17 cellular contexts compared by ENCODE assay signal in the genomic region with DNA sequence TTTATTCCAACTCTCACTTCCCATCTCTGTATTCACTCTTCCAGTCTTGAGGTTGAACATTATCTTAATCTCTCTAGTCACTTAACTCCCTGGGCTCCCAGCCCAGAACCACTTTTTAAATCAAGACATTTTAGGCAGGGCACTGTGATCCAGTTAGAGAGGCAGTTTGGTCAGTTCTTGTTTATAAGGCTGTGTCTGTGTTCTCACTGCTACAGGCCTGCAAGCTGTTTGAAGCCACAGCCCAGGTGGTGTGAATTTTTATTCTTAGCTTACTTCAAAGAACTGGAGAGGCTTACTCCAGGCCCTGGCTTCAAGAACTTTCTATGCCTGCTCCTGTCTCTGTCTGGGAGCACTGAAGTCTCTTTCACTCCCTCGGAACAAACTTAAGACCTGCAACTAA.
A peak's percentile ranks its signal among the peaks of the same experiment; 100 is the strongest.
DNase-seq lines count a peak whose midpoint lies in the region; ATAC-seq and TF ChIP-seq lines count a peak whose summit lies in the region.
"Had no signal": no experiment of that assay in that cellular context is flagged by ENCODE, and none has a peak within 500 bp of the region (broad histone marks: within the 10 kb centered on the region; RNA-seq: fewer than 3 reads in every experiment).

No MANE protein-coding gene starts in this region.

- H3K36me3 Mint-ChIP-seq in mesothelial cell of epicardium = no peaks in the 10 kb centered on the region
- H3K36me3 Mint-ChIP-seq in effector memory CD8-positive, alpha-beta T cell (ENCODE audit: insufficient read depth) = no peaks in the 10 kb centered on the region
- H3K36me3 Mint-ChIP-seq: CD4-positive, CD25-positive, alpha-beta regulatory T cell had no signal

- ATAC-seq in effector memory CD8-positive, alpha-beta T cell (replicated peaks) = no peak
- ATAC-seq in HG02884 (IDR thresholded peaks at IDR 0.05; ENCODE audit: unreplicated experiment) = no peak
- ATAC-seq: Right ventricle myocardium inferior had no signal

- no peak overlapping the region for H3K4me3 Mint-ChIP-seq in mesothelial cell of epicardium
- no peak overlapping the region for H3K4me3 Mint-ChIP-seq in effector memory CD8-positive, alpha-beta T cell
- H3K4me3 Mint-ChIP-seq: CD4-positive, CD25-positive, alpha-beta regulatory T cell had no signal

- H3K27me3 ChIP-seq in BE2C = no peaks in the 10 kb centered on the region
- H3K27me3 ChIP-seq: Peyer's patch had no signal

- no peaks in the 10 kb centered on the region for H3K36me3 ChIP-seq in BE2C
- H3K36me3 ChIP-seq: Peyer's patch had no signal

- peaks cover 1% of the 10 kb centered on the region for H3K9me3 Mint-ChIP-seq in mesothelial cell of epicardium
- H3K9me3 Mint-ChIP-seq in effector memory CD8-positive, alpha-beta T cell = peaks cover 20 to 26% of the 10 kb centered on the region in 2 donors

- DNase-seq in BE2C = peak; percentile 18
- peak; percentile 27 for DNase-seq in H4 (ENCODE audit: low spot score)
- DNase-seq in cerebellar cortex (ENCODE audit: low spot score) = peak; percentile 63
- DNase-seq in mesothelial cell of epicardium (ENCODE audit: low spot score in 2 of 2, unreplicated experiment in 2 of 2) = no peak
- DNase-seq in effector memory CD8-positive, alpha-beta T cell = no peak
- no peak for DNase-seq in activated CD4-positive, alpha-beta T cell treated with anti-CD3 and anti-CD28 coated beads for 1 hour
- DNase-seq: ACHN; CD4-positive, CD25-positive, alpha-beta regulatory T cell; DMS79; GM23248; NCI-H1105 treated with DMSO at 0.1 percent for 48 hours; NCI-H187; NCI-H748 treated with DMSO at 0.1 percent for 48 hours; Peyer's patch had no signal

- peak overlapping the region; percentile 23 for H3K27ac Mint-ChIP-seq in mesothelial cell of epicardium
- H3K27ac Mint-ChIP-seq in effector memory CD8-positive, alpha-beta T cell = no peak overlapping the region
- H3K27ac Mint-ChIP-seq: CD4-positive, CD25-positive, alpha-beta regulatory T cell had no signal

- no peak overlapping the region for H3K4me3 ChIP-seq in BE2C (ENCODE audit: low read depth, low read length)
- H3K4me3 ChIP-seq: GM23248, Peyer's patch, SK-N-MC had no signal

- H3K27me3 Mint-ChIP-seq in mesothelial cell of epicardium (ENCODE audit: low read depth) = peaks cover 1% of the 10 kb centered on the region
- H3K27me3 Mint-ChIP-seq in effector memory CD8-positive, alpha-beta T cell = no peaks in the 10 kb centered on the region
- H3K27me3 Mint-ChIP-seq: CD4-positive, CD25-positive, alpha-beta regulatory T cell had no signal

- no peak for TF ChIP-seq CTCF in BE2C (IDR thresholded peaks at IDR 0.05; ENCODE audit: low read depth, low read length)
- no peak for TF ChIP-seq CTCF in mesothelial cell of epicardium (IDR thresholded peaks at IDR 0.05; ENCODE audit: unreplicated experiment)

- no peaks in the 10 kb centered on the region for H3K4me1 ChIP-seq in BE2C
- H3K4me1 ChIP-seq: Peyer's patch had no signal

- no peaks in the 10 kb centered on the region for H3K9me3 ChIP-seq in BE2C
- H3K9me3 ChIP-seq: Peyer's patch had no signal

- H3K4me1 Mint-ChIP-seq in mesothelial cell of epicardium = peaks cover 7% of the 10 kb centered on the region
- H3K4me1 Mint-ChIP-seq in effector memory CD8-positive, alpha-beta T cell (ENCODE audit: low read depth in 2 of 2) = no peaks in the 10 kb centered on the region
- H3K4me1 Mint-ChIP-seq: CD4-positive, CD25-positive, alpha-beta regulatory T cell had no signal

Comparison
In these comparisons a context has a peak if more than half of its experiments do, and no peak if none do; other contexts are left out.
1. DNase-seq: peak in BE2C (single experiment), H4 (single experiment) and cerebellar cortex (single experiment); none in mesothelial cell of epicardium (0 of 2), effector memory CD8-positive, alpha-beta T cell (0 of 3) and activated CD4-positive, alpha-beta T cell treated with anti-CD3 and anti-CD28 coated beads for 1 hour (single experiment).